ENCODE assay signal across 26 cellular contexts in genomic region chr16:71792176-71792575, GRCh38. TPM values are rescaled to one million over a fixed set of nuclear protein-coding genes. Genes with fewer than 3 reads are reported as not detected.
DNase-seq lines count a peak whose midpoint lies in the region; ATAC-seq and TF ChIP-seq lines count a peak whose summit lies in the region.
"Had no signal": no experiment of that assay in that cellular context is flagged by ENCODE, and none has a peak within 500 bp of the region (broad histone marks: within the 10 kb centered on the region; RNA-seq: fewer than 3 reads in every experiment).

No MANE protein-coding gene starts in this region.

- peaks cover 14% of the 10 kb centered on the region for H3K36me3 ChIP-seq in GM23248 (ENCODE audit: low read depth)
- peaks cover 33% of the 10 kb centered on the region for H3K36me3 ChIP-seq in neutrophil
- H3K36me3 ChIP-seq in right lobe of liver = peaks cover 1 to 19% (median 13%) of the 10 kb centered on the region in 4 donors
- H3K36me3 ChIP-seq: ovary had no signal

- WGBS in GM23248 (ENCODE audit: low coverage in 1 of 2, low lambda C conversion rate in 2 of 2, missing lambda C conversion rate in 2 of 2), 2 experiments = 53 to 55% methylated on average over 3 of the region's 3 CpGs
- 80% methylated on average over 3 of the region's 3 CpGs for WGBS in right lobe of liver (ENCODE audit: insufficient coverage, low coverage, low lambda C conversion rate, missing lambda C conversion rate)

- H4K20me1 ChIP-seq in GM23248 (ENCODE audit: insufficient read depth) = peaks cover 27% of the 10 kb centered on the region

- ATAC-seq in effector memory CD8-positive, alpha-beta T cell (replicated peaks) = no peak
- ATAC-seq in right lobe of liver = no peak
- no peak for ATAC-seq in activated T-cell treated with anti-CD3 and anti-CD28 coated beads, Interleukin-2, amount 50 U/mL, for 4 hours
- ATAC-seq in activated CD4-positive, alpha-beta T cell treated with anti-CD3 and anti-CD28 coated beads for 36 hours = no peak
- ATAC-seq: HepG2, lower lobe of right lung, Panc1 had no signal

- no peak overlapping the region for H2AFZ ChIP-seq in GM23248

- POLR2A ChIA-PET in activated CD4-positive, alpha-beta T cell treated with anti-CD3 and anti-CD28 coated beads for 36 hours (lab: Charles Lee) = interaction anchor here (0.6 kb wide), 2 partner anchors 37 to 1269 kb away, joined by 4 to 6 read pairs; partner anchors contain the start of gene COG4

- peaks cover 32% of the 10 kb centered on the region for H3K36me3 Mint-ChIP-seq in T-helper 2 cell treated with Interferon-gamma antibody and Interleukin-4, amounts not matched to agents 5 μg/mL and 100 μg/mL, for 36 hours (ENCODE audit: low read depth)
- peaks cover 33% of the 10 kb centered on the region for H3K36me3 Mint-ChIP-seq in effector memory CD8-positive, alpha-beta T cell (ENCODE audit: insufficient read depth)
- H3K36me3 Mint-ChIP-seq in activated T-cell treated with anti-CD3 and anti-CD28 coated beads, Interleukin-2, amount 50 U/mL, for 4 hours (ENCODE audit: insufficient read depth) = peaks cover 24% of the 10 kb centered on the region
- peaks cover 32% of the 10 kb centered on the region for H3K36me3 Mint-ChIP-seq in activated CD4-positive, alpha-beta T cell treated with anti-CD3 and anti-CD28 coated beads for 36 hours (ENCODE audit: low read depth)

- no peaks in the 10 kb centered on the region for H3K27me3 Mint-ChIP-seq in T-helper 2 cell treated with Interferon-gamma antibody and Interleukin-4, amounts not matched to agents 5 μg/mL and 100 μg/mL, for 36 hours (ENCODE audit: low read depth)
- H3K27me3 Mint-ChIP-seq in effector memory CD8-positive, alpha-beta T cell = no peaks in the 10 kb centered on the region
- H3K27me3 Mint-ChIP-seq in activated T-cell treated with anti-CD3 and anti-CD28 coated beads, Interleukin-2, amount 50 U/mL, for 4 hours (ENCODE audit: low read depth) = no peaks in the 10 kb centered on the region
- no peaks in the 10 kb centered on the region for H3K27me3 Mint-ChIP-seq in activated CD4-positive, alpha-beta T cell treated with anti-CD3 and anti-CD28 coated beads for 36 hours
- H3K27me3 Mint-ChIP-seq: activated B cell treated with CpG ODN at 0.5 μM for 24 hours; activated CD4-positive, alpha-beta memory T cell treated with anti-CD3 and anti-CD28 coated beads, Interleukin-2, amount 10 ng/mL, durations not matched to agents 7 days and 5 days had no signal

- no peaks in the 10 kb centered on the region for H3K9me3 Mint-ChIP-seq in T-helper 2 cell treated with Interferon-gamma antibody and Interleukin-4, amounts not matched to agents 5 μg/mL and 100 μg/mL, for 36 hours
- H3K9me3 Mint-ChIP-seq in effector memory CD8-positive, alpha-beta T cell = no peaks in the 10 kb centered on the region
- no peaks in the 10 kb centered on the region for H3K9me3 Mint-ChIP-seq in activated T-cell treated with anti-CD3 and anti-CD28 coated beads, Interleukin-2, amount 50 U/mL, for 4 hours
- no peaks in the 10 kb centered on the region for H3K9me3 Mint-ChIP-seq in activated CD4-positive, alpha-beta T cell treated with anti-CD3 and anti-CD28 coated beads for 36 hours (ENCODE audit: low read depth)
- H3K9me3 Mint-ChIP-seq: activated B cell treated with CpG ODN at 0.5 μM for 24 hours; activated CD4-positive, alpha-beta memory T cell treated with anti-CD3 and anti-CD28 coated beads, Interleukin-2, amount 10 ng/mL, durations not matched to agents 7 days and 5 days had no signal

- peaks cover 100% of the 10 kb centered on the region for H3K79me2 ChIP-seq in GM23248 (ENCODE audit: insufficient read depth)

- H3K27me3 ChIP-seq in GM23248 (replicated peaks; ENCODE audit: insufficient read depth) (no peaks in the 10 kb centered on the region), neutrophil (no peaks in the 10 kb centered on the region), right lobe of liver (no peaks in the 10 kb centered on the region)
- H3K27me3 ChIP-seq: BE2C, ovary, right atrium auricular region, SJCRH30, transverse colon had no signal

- intact Hi-C loops in right lobe of liver (cut with DNase I) = no loop called here
- intact Hi-C loops in activated CD4-positive, alpha-beta T cell treated with anti-CD3 and anti-CD28 coated beads for 36 hours (cut with DNase I, micrococcal nuclease) = loop anchor here in 1 of 2 experiments (5.0 kb wide), 1 partner anchor 90 kb away; the partner anchor contains the start of gene ZNF821

- H3K4me1 ChIP-seq in GM23248 (ENCODE audit: insufficient read depth) = peaks cover 27% of the 10 kb centered on the region
- peaks cover 13 to 24% of the 10 kb centered on the region in 2 experiments for H3K4me1 ChIP-seq in neutrophil (ENCODE audit: control insufficient read depth in 1 of 2, insufficient read depth in 1 of 2, low read depth in 1 of 2, low read length in 1 of 2)
- peaks cover 0 to 14% (median 9%) of the 10 kb centered on the region in 4 donors for H3K4me1 ChIP-seq in right lobe of liver
- H3K4me1 ChIP-seq: BE2C, SJCRH30 had no signal

- H3K27ac Mint-ChIP-seq in T-helper 2 cell treated with Interferon-gamma antibody and Interleukin-4, amounts not matched to agents 5 μg/mL and 100 μg/mL, for 36 hours = peak overlapping the region; percentile 59
- peak overlapping the region; percentile 65 to 66 for H3K27ac Mint-ChIP-seq in effector memory CD8-positive, alpha-beta T cell
- H3K27ac Mint-ChIP-seq in activated CD4-positive, alpha-beta T cell treated with anti-CD3 and anti-CD28 coated beads for 36 hours = no peak overlapping the region
- H3K27ac Mint-ChIP-seq: activated B cell treated with CpG ODN at 0.5 μM for 24 hours; activated CD4-positive, alpha-beta memory T cell treated with anti-CD3 and anti-CD28 coated beads, Interleukin-2, amount 10 ng/mL, durations not matched to agents 7 days and 5 days had no signal

- peak overlapping the region; percentile 41 for H3K4me2 ChIP-seq in GM23248 (ENCODE audit: unreplicated experiment)

- H3K9me2 ChIP-seq in GM23248 (ENCODE audit: insufficient read depth) = no peaks in the 10 kb centered on the region

- no peak overlapping the region for H3K9ac ChIP-seq in GM23248

- no peak for DNase-seq in T-helper 2 cell treated with Interferon-gamma antibody and Interleukin-4, amounts not matched to agents 5 μg/mL and 100 μg/mL, for 36 hours (ENCODE audit: low spot score)
- DNase-seq in T-helper 2 cell = no peak
- peak; percentile 60 for DNase-seq in GM23248
- DNase-seq in effector memory CD8-positive, alpha-beta T cell = no peak
- no peak for DNase-seq in right lobe of liver
- DNase-seq in activated T-cell treated with anti-CD3 and anti-CD28 coated beads, Interleukin-2, amount 50 U/mL, for 4 hours = no peak
- DNase-seq in activated CD4-positive, alpha-beta T cell treated with anti-CD3 and anti-CD28 coated beads for 36 hours = no peak
- DNase-seq: activated B cell treated with CpG ODN at 0.5 μM for 24 hours; activated CD4-positive, alpha-beta memory T cell treated with anti-CD3 and anti-CD28 coated beads, Interleukin-2, amount 10 ng/mL, durations not matched to agents 7 days and 5 days; activated naive CD4-positive, alpha-beta T cell; BE2C; erythroblast; kidney; lower lobe of right lung; NCI-H1417 treated with DMSO at 0.1 percent for 48 hours; NCI-H2107; NCI-H510A; ovary; SJCRH30; stimulated activated CD4-positive, alpha-beta T cell treated with anti-CD3 and anti-CD28 coated beads, Interleukin-4, amount 100 ng/mL, for 4 hours; transverse colon had no signal

- H3K4me3 ChIP-seq in GM23248 (no peak overlapping the region), neutrophil (ENCODE audit: low read depth in 1 of 2, low read length in 1 of 2) (no peak overlapping the region), right lobe of liver (no peak overlapping the region)
- H3K4me3 ChIP-seq: lower lobe of right lung, ovary, right atrium auricular region, SJCRH30, transverse colon had no signal

- CTCF ChIA-PET in activated CD4-positive, alpha-beta T cell treated with anti-CD3 and anti-CD28 coated beads for 36 hours (lab: Charles Lee) = interaction anchor here (1.5 kb wide), 1 partner anchor 13 kb away, joined by 5 read pairs; no protein-coding TSS in a partner anchor

- TF ChIP-seq CTCF in neutrophil (IDR thresholded peaks at IDR 0.05) (no peak), right lobe of liver (IDR thresholded peaks at IDR 0.05) (no peak)

- H3K9me3 ChIP-seq in GM23248 (ENCODE audit: low read depth) (no peaks in the 10 kb centered on the region), neutrophil (no peaks in the 10 kb centered on the region), right lobe of liver (no peaks in the 10 kb centered on the region)
- H3K9me3 ChIP-seq: BE2C, lower lobe of right lung, ovary, right atrium auricular region, SJCRH30, transverse colon had no signal

- peaks cover 37% of the 10 kb centered on the region for H3K4me1 Mint-ChIP-seq in T-helper 2 cell treated with Interferon-gamma antibody and Interleukin-4, amounts not matched to agents 5 μg/mL and 100 μg/mL, for 36 hours (ENCODE audit: low read depth)
- peaks cover 34 to 59% of the 10 kb centered on the region in 2 donors for H3K4me1 Mint-ChIP-seq in effector memory CD8-positive, alpha-beta T cell (ENCODE audit: low read depth in 2 of 2)
- peaks cover 63% of the 10 kb centered on the region for H3K4me1 Mint-ChIP-seq in activated T-cell treated with anti-CD3 and anti-CD28 coated beads, Interleukin-2, amount 50 U/mL, for 4 hours (ENCODE audit: low read depth)
- peaks cover 64% of the 10 kb centered on the region for H3K4me1 Mint-ChIP-seq in activated CD4-positive, alpha-beta T cell treated with anti-CD3 and anti-CD28 coated beads for 36 hours

- H3K4me3 Mint-ChIP-seq in T-helper 2 cell treated with Interferon-gamma antibody and Interleukin-4, amounts not matched to agents 5 μg/mL and 100 μg/mL, for 36 hours = no peak overlapping the region
- peak overlapping the region in 1 of 2 donors; percentile 16 for H3K4me3 Mint-ChIP-seq in effector memory CD8-positive, alpha-beta T cell
- H3K4me3 Mint-ChIP-seq in activated T-cell treated with anti-CD3 and anti-CD28 coated beads, Interleukin-2, amount 50 U/mL, for 4 hours = no peak overlapping the region
- no peak overlapping the region for H3K4me3 Mint-ChIP-seq in activated CD4-positive, alpha-beta T cell treated with anti-CD3 and anti-CD28 coated beads for 36 hours
- H3K4me3 Mint-ChIP-seq: activated B cell treated with CpG ODN at 0.5 μM for 24 hours; activated CD4-positive, alpha-beta memory T cell treated with anti-CD3 and anti-CD28 coated beads, Interleukin-2, amount 10 ng/mL, durations not matched to agents 7 days and 5 days had no signal

- peak overlapping the region; percentile 38 for H3K27ac ChIP-seq in GM23248
- peak overlapping the region; percentile 50 for H3K27ac ChIP-seq in neutrophil
- no peak overlapping the region for H3K27ac ChIP-seq in right lobe of liver
- H3K27ac ChIP-seq: HL-60, lower lobe of right lung, ovary, right atrium auricular region, SJCRH30, transverse colon had no signal

- H3F3A ChIP-seq in GM23248 (ENCODE audit: insufficient read depth) = peaks cover 31% of the 10 kb centered on the region

- TF ChIP-seq POLR2A in right lobe of liver (IDR thresholded peaks at IDR 0.05) = no peak

- in situ Hi-C loops in GM23248 (cut with MboI) = no loop called here

RNA-seq across cellular contexts. Expression of gene AP1G1, which starts 16.5 kb away (rescaled TPM):
- total RNA-seq in GM23248 (2014; rRNA removed; shearing (Covaris generic)) = 51.8 and 80.6 TPM in 2 replicates
- 25.8 and 26.2 TPM in 2 replicates for polyA plus RNA-seq in GM23248 (2016; fragmentation: Nextera tagmentation; extraction: Ambion mirVana)
- total RNA-seq in right lobe of liver = 10 to 100 TPM; 47.8 to 54.1 (median 52.5) TPM
- 10 to 100 TPM; 88.5 to 98.7 (median 90.1) TPM for total RNA-seq in activated T-cell treated with anti-CD3 and anti-CD28 coated beads, Interleukin-2, amount 50 U/mL, for 4 hours
- total RNA-seq in activated CD4-positive, alpha-beta T cell treated with anti-CD3 and anti-CD28 coated beads for 36 hours = 10 to 100 TPM; 65.5 to 68.8 TPM

RNA-seq across cellular contexts. Expression of gene ATXN1L, which starts 53.6 kb away (rescaled TPM):
- 10.2 and 12.6 TPM in 2 replicates for total RNA-seq in GM23248 (2014; rRNA removed; shearing (Covaris generic))
- 6.2 and 6.8 TPM in 2 replicates for polyA plus RNA-seq in GM23248 (2016; fragmentation: Nextera tagmentation; extraction: Ambion mirVana)
- total RNA-seq in right lobe of liver = 10 to 100 TPM in 3 of 6 experiments, 1 to 10 TPM in 3; 9.2 to 11.9 (median 10.3) TPM
- 10 to 100 TPM; 15.3 to 17.3 (median 15.5) TPM for total RNA-seq in activated T-cell treated with anti-CD3 and anti-CD28 coated beads, Interleukin-2, amount 50 U/mL, for 4 hours
- total RNA-seq in activated CD4-positive, alpha-beta T cell treated with anti-CD3 and anti-CD28 coated beads for 36 hours = 10 to 100 TPM; 15.4 to 16.9 TPM

Comparison
In these comparisons a context has a peak if more than half of its experiments do, and no peak if none do; other contexts are left out.
1. H3K27ac ChIP-seq: peak in GM23248 (single experiment) and neutrophil (single experiment); none in right lobe of liver (0 of 3).